ENCODE assay signal across 13 cellular contexts in the genomic region with DNA sequence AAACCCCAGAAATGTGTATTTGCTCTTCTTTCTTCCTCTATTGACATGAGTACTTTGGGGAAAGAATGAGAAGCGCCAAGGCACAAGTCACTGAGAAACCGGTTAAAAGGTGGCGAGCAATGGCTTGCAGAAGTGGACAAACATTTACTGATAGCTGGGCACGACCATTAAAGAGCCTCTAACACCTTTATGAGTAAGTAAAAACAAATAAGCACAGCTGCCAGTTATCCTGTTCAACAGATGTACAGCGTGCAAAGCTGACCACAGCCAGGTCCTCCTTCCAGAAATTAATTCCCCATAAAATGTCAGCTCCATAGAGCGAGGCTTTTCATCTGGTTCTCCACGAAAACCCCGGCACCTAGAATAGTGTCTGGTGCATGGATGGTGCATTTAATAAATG.
DNase-seq lines count a peak whose midpoint lies in the region; ATAC-seq, FAIRE-seq and TF ChIP-seq lines count a peak whose summit lies in the region.
"Had no signal": no experiment of that assay in that cellular context is flagged by ENCODE, and none has a peak within 500 bp of the region (broad histone marks: within the 10 kb centered on the region; RNA-seq: fewer than 3 reads in every experiment).

No MANE protein-coding gene starts in this region.

- H3K4me1 Mint-ChIP-seq in CD4-positive, alpha-beta T cell (ENCODE audit: low read depth), result peaks cover 90% of the 10 kb centered on the region
- peaks cover 23% of the 10 kb centered on the region for H3K4me1 Mint-ChIP-seq in T-helper 2 cell treated with Interferon-gamma antibody and Interleukin-4, amounts not matched to agents 5 μg/mL and 100 μg/mL, for 36 hours (ENCODE audit: low read depth)

- CTCF ChIA-PET in CD4-positive, alpha-beta T cell (lab: Charles Lee), result no interaction called here

- H3K9ac ChIP-seq in muscle layer of colon (ENCODE audit: low read length), result no peak overlapping the region

- TF ChIP-seq CTCF in CD4-positive, alpha-beta T cell (IDR thresholded peaks at IDR 0.05), result no peak

- peaks cover 84% of the 10 kb centered on the region for H3K4me1 ChIP-seq in muscle layer of colon (ENCODE audit: insufficient read depth, low read length)

- no peak overlapping the region for H3K4me3 Mint-ChIP-seq in CD4-positive, alpha-beta T cell
- no peak overlapping the region for H3K4me3 Mint-ChIP-seq in T-helper 2 cell treated with Interferon-gamma antibody and Interleukin-4, amounts not matched to agents 5 μg/mL and 100 μg/mL, for 36 hours

- peaks cover 15% of the 10 kb centered on the region for H3K36me3 ChIP-seq in muscle layer of colon (ENCODE audit: insufficient read depth, low read length)

- no peaks in the 10 kb centered on the region for H3K9me3 Mint-ChIP-seq in CD4-positive, alpha-beta T cell
- H3K9me3 Mint-ChIP-seq in T-helper 2 cell treated with Interferon-gamma antibody and Interleukin-4, amounts not matched to agents 5 μg/mL and 100 μg/mL, for 36 hours, result no peaks in the 10 kb centered on the region

- DNase-seq in CD4-positive, alpha-beta T cell, result no peak
- DNase-seq in DMS79 treated with DMSO at 0.1 percent for 48 hours (lab: John Stamatoyannopoulos, UW) (peak; percentile 67), SHP77 (lab: John Stamatoyannopoulos, UW) (peak; percentile 38 to 50), HTR-8/SVneo (ENCODE audit: insufficient read length, low spot score) (no peak), HCEC 1CT (no peak)
- DNase-seq in T-helper 2 cell treated with Interferon-gamma antibody and Interleukin-4, amounts not matched to agents 5 μg/mL and 100 μg/mL, for 36 hours (ENCODE audit: low spot score), result no peak
- no peak for DNase-seq in stimulated activated CD4-positive, alpha-beta T cell treated with anti-CD3 and anti-CD28 coated beads, Interleukin-4, amount 100 ng/mL, for 1 hour
- DNase-seq: brain microvascular endothelial cell, NCI-H1930, nucleus accumbens, spleen, substantia nigra had no signal

- no peak for FAIRE-seq in HTR-8/SVneo (lab: Jason Lieb, UNC)

- no peak for ATAC-seq in CD4-positive, alpha-beta T cell (ENCODE audit: poor library complexity)

- intact Hi-C loops in CD4-positive, alpha-beta T cell (cut with DNase I, micrococcal nuclease), result no loop called here

- no peaks in the 10 kb centered on the region for H3K9me3 ChIP-seq in CD4-positive, alpha-beta T cell (ENCODE audit: control insufficient read depth, low read length)
- H3K9me3 ChIP-seq in muscle layer of colon (ENCODE audit: low read length), result no peaks in the 10 kb centered on the region
- H3K9me3 ChIP-seq: spleen had no signal

- peak overlapping the region; percentile 7 for H3K27ac Mint-ChIP-seq in CD4-positive, alpha-beta T cell
- no peak overlapping the region for H3K27ac Mint-ChIP-seq in T-helper 2 cell treated with Interferon-gamma antibody and Interleukin-4, amounts not matched to agents 5 μg/mL and 100 μg/mL, for 36 hours

- H3K27me3 Mint-ChIP-seq in CD4-positive, alpha-beta T cell, result no peaks in the 10 kb centered on the region
- no peaks in the 10 kb centered on the region for H3K27me3 Mint-ChIP-seq in T-helper 2 cell treated with Interferon-gamma antibody and Interleukin-4, amounts not matched to agents 5 μg/mL and 100 μg/mL, for 36 hours (ENCODE audit: low read depth)

- H3K36me3 Mint-ChIP-seq in CD4-positive, alpha-beta T cell (ENCODE audit: low read depth), result peaks cover 88% of the 10 kb centered on the region
- H3K36me3 Mint-ChIP-seq in T-helper 2 cell treated with Interferon-gamma antibody and Interleukin-4, amounts not matched to agents 5 μg/mL and 100 μg/mL, for 36 hours (ENCODE audit: low read depth), result peaks cover 23% of the 10 kb centered on the region

- no peaks in the 10 kb centered on the region for H3K27me3 ChIP-seq in CD4-positive, alpha-beta T cell (ENCODE audit: control insufficient read depth, insufficient read depth, low read length)
- no peaks in the 10 kb centered on the region for H3K27me3 ChIP-seq in muscle layer of colon (ENCODE audit: control insufficient read depth in 1 of 2, insufficient read depth in 2 of 2, low read length in 2 of 2)
- H3K27me3 ChIP-seq: brain microvascular endothelial cell, spleen had no signal

- no peak overlapping the region for H3K27ac ChIP-seq in CD4-positive, alpha-beta T cell (ENCODE audit: low read depth, low read length)
- H3K27ac ChIP-seq in muscle layer of colon (ENCODE audit: low read depth, low read length), result peak overlapping the region; percentile 45
- H3K27ac ChIP-seq: brain microvascular endothelial cell had no signal

- H3K4me3 ChIP-seq in muscle layer of colon (ENCODE audit: low read depth in 1 of 2, low read length in 2 of 2), result no peak overlapping the region
- H3K4me3 ChIP-seq: spleen had no signal

- POLR2A ChIA-PET in CD4-positive, alpha-beta T cell (lab: Charles Lee), result no interaction called here

Comparison
In these comparisons a context has a peak if more than half of its experiments do, and no peak if none do; other contexts are left out.
1. DNase-seq: peak in DMS79 treated with DMSO at 0.1 percent for 48 hours (single experiment) and SHP77 (2 of 2); none in CD4-positive, alpha-beta T cell (0 of 10), HTR-8/SVneo (single experiment), T-helper 2 cell treated with Interferon-gamma antibody and Interleukin-4, amounts not matched to agents 5 μg/mL and 100 μg/mL, for 36 hours (single experiment), stimulated activated CD4-positive, alpha-beta T cell treated with anti-CD3 and anti-CD28 coated beads, Interleukin-4, amount 100 ng/mL, for 1 hour (single experiment) and HCEC 1CT (single experiment).